8 cellular contexts compared by ENCODE assay signal in genomic region chr9:119556129-119556875, GRCh38.
DNase-seq lines count a peak whose midpoint lies in the region; ATAC-seq, FAIRE-seq and TF ChIP-seq lines count a peak whose summit lies in the region.

No MANE protein-coding gene starts in this region.

- no peak for FAIRE-seq in A549 (lab: Jason Lieb, UNC)

- H3K4me2 ChIP-seq in A549, result peak overlapping the region; percentile 76

- TF ChIP-seq CTCF in A549 (IDR thresholded peaks at IDR 0.05), result peak; percentile 69

- no peaks in the 10 kb centered on the region for H3K9me3 ChIP-seq in A549

- WGBS in A549 (ENCODE audit: missing lambda C conversion rate), result 28% methylated on average over 22 of the region's 31 CpGs

- POLR2A ChIA-PET in A549 (lab: Yijun Ruan, JAX), result no interaction called here

- peak overlapping the region; percentile 29; the same call in 1 of the 3 replicates for H3K4me3 ChIP-seq in A549

- no peak for TF ChIP-seq EP300 in A549 (IDR thresholded peaks at IDR 0.05)

- peak; percentile 70 for TF ChIP-seq RAD21 in A549 (conservative IDR thresholded peaks at IDR 0.05 in 1 of 2, IDR thresholded peaks at IDR 0.05 in 1 of 2)

- TF ChIP-seq POLR2A in A549 (IDR thresholded peaks at IDR 0.05; ENCODE audit: low read length), result no peak

- ATAC-seq in A549 (peak; percentile 86 to 99), GM18502 (IDR thresholded peaks at IDR 0.05; ENCODE audit: poor library complexity, unreplicated experiment) (peak; percentile 98), HG02885 (IDR thresholded peaks at IDR 0.05; ENCODE audit: poor library complexity, unreplicated experiment) (peak; percentile 100)

- CTCF ChIA-PET in A549 (lab: Yijun Ruan, JAX), result interaction anchor here (0.7 to 3.0 kb wide), 24 partner anchors 9 to 1952 kb away, joined by 3 to 26 read pairs (median 4); no protein-coding TSS in a partner anchor

- H3K4me1 ChIP-seq in A549, result no peaks in the 10 kb centered on the region

- H3K27ac ChIP-seq in A549, result peak overlapping the region in 1 of 2 experiments; percentile 40; a peak in 1 of 6 replicates

- DNase-seq in A549 (ENCODE audit: low read depth in 1 of 2, low spot score in 1 of 2), result peak; percentile 31 to 44
- DNase-seq in NCI-H1417 treated with DMSO at 0.1 percent for 48 hours (lab: John Stamatoyannopoulos, UW), result peak; percentile 70
- DNase-seq in T-helper 9 cell, result peak; percentile 1
- peak; percentile 78 for DNase-seq in cerebellum (ENCODE audit: low spot score)
- peak; percentile 70 for DNase-seq in kidney tubule cell (ENCODE audit: low spot score)
- peak; percentile 38 to 42 for DNase-seq in stimulated activated CD4-positive, alpha-beta T cell treated with anti-CD3 and anti-CD28 coated beads, Interleukin-15, amount 100 ng/mL, for 48 hours (ENCODE audit: low read depth in 2 of 2)

TF ChIP-seq in A549, 52 proteins besides CTCF, POLR2A, EP300 and RAD21:
- TF ChIP-seq SMC3 (IDR thresholded peaks at IDR 0.05) (peak; percentile 88), FOSL2 (IDR thresholded peaks at IDR 0.05) (no peak), FOSL2 (CRISPR knock-in tag; IDR thresholded peaks at IDR 0.05) (no peak)

Comparison
In these comparisons a context has a peak if more than half of its experiments do, and no peak if none do; other contexts are left out.
1. DNase-seq: peak in every context shown above with its lines; median percentile 78 in cerebellum; 70 in NCI-H1417 treated with DMSO at 0.1 percent for 48 hours; 70 in kidney tubule cell; 40 in stimulated activated CD4-positive, alpha-beta T cell treated with anti-CD3 and anti-CD28 coated beads, Interleukin-15, amount 100 ng/mL, for 48 hours; 38 in A549; 1 in T-helper 9 cell.